1 cellular context compared by ENCODE assay signal in genomic region chr19:39480337-39481228, GRCh38.
A peak's percentile ranks its signal among the peaks of the same experiment; 100 is the strongest.
TF ChIP-seq lines count a peak whose summit lies in the region.

Gene TIMM50, plus strand, starts transcription at chr19:39480838. Its CDS starts 16 bp downstream, at chr19:39480854.

TF ChIP-seq in HepG2, 621 proteins besides CTCF, POLR2A, EP300 and RAD21 (continued from another document and continues in another):
- TF ChIP-seq AHDC1 (CRISPR knock-in tag; IDR thresholded peaks at IDR 0.05; ENCODE audit: borderline replicate concordance) (no peak), TRIM24 (CRISPR knock-in tag; IDR thresholded peaks at IDR 0.05) (no peak), NCOA5 (CRISPR knock-in tag; IDR thresholded peaks at IDR 0.05) (no peak), PCBP2 (optimal IDR thresholded peaks at IDR 0.05; ENCODE audit: low read depth, low read length, poor library complexity, severe bottlenecking) (no peak), TBX3 (IDR thresholded peaks at IDR 0.05; ENCODE audit: borderline replicate concordance) (no peak), GZF1 (CRISPR knock-in tag; IDR thresholded peaks at IDR 0.05) (no peak), ZNF589 (CRISPR knock-in tag; conservative IDR thresholded peaks at IDR 0.05) (no peak), WIZ (CRISPR knock-in tag; IDR thresholded peaks at IDR 0.05) (no peak), MAFF (IDR thresholded peaks at IDR 0.05; ENCODE audit: low read depth, low read length) (no peak), ZNF350 (CRISPR knock-in tag; IDR thresholded peaks at IDR 0.05; ENCODE audit: borderline replicate concordance, low read depth) (peak; percentile 92), ZBTB21 (CRISPR knock-in tag; IDR thresholded peaks at IDR 0.05) (no peak), NFYC (CRISPR knock-in tag; IDR thresholded peaks at IDR 0.05) (peak; percentile 95), KMT2B (CRISPR knock-in tag; IDR thresholded peaks at IDR 0.05) (peak; percentile 84; the same call in 1 of the 2 replicates), ZNF598 (CRISPR knock-in tag; IDR thresholded peaks at IDR 0.05; ENCODE audit: borderline replicate concordance) (no peak; the same call in 1 of the 2 replicates), TMF1 (CRISPR knock-in tag; IDR thresholded peaks at IDR 0.05; ENCODE audit: low read depth) (peak; percentile 80; the same call in 1 of the 2 replicates), ZNF749 (CRISPR knock-in tag; IDR thresholded peaks at IDR 0.05; ENCODE audit: borderline replicate concordance) (no peak), MIER2 (CRISPR knock-in tag; IDR thresholded peaks at IDR 0.05) (no peak), HMGA1 (CRISPR knock-in tag; conservative IDR thresholded peaks at IDR 0.05) (no peak), MLLT10 (CRISPR knock-in tag; IDR thresholded peaks at IDR 0.05) (no peak), SP140L (CRISPR knock-in tag; IDR thresholded peaks at IDR 0.05; ENCODE audit: borderline replicate concordance) (no peak), ZNF232 (CRISPR knock-in tag; IDR thresholded peaks at IDR 0.05; ENCODE audit: borderline replicate concordance) (no peak), ZNF790 (CRISPR knock-in tag; IDR thresholded peaks at IDR 0.05; ENCODE audit: borderline replicate concordance) (no peak; the same call in 1 of the 2 replicates), ZNF160 (CRISPR knock-in tag; IDR thresholded peaks at IDR 0.05) (no peak), NR1H2 (CRISPR knock-in tag; IDR thresholded peaks at IDR 0.05; ENCODE audit: borderline replicate concordance, low read depth) (no peak), ZNF329 (CRISPR knock-in tag; IDR thresholded peaks at IDR 0.05; ENCODE audit: low read depth) (0 out of 2 replicates have a peak, but pooled peaks have one; percentile 41), ZNF703 (CRISPR knock-in tag; IDR thresholded peaks at IDR 0.05; ENCODE audit: borderline replicate concordance) (no peak), ZNF180 (CRISPR knock-in tag; IDR thresholded peaks at IDR 0.05; ENCODE audit: borderline replicate concordance, low read depth) (no peak)
- TF ChIP-seq, protein P1, sequence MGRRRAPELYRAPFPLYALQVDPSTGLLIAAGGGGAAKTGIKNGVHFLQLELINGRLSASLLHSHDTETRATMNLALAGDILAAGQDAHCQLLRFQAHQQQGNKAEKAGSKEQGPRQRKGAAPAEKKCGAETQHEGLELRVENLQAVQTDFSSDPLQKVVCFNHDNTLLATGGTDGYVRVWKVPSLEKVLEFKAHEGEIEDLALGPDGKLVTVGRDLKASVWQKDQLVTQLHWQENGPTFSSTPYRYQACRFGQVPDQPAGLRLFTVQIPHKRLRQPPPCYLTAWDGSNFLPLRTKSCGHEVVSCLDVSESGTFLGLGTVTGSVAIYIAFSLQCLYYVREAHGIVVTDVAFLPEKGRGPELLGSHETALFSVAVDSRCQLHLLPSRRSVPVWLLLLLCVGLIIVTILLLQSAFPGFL (CRISPR knock-in tag; IDR thresholded peaks at IDR 0.05): no peak
- TF ChIP-seq, protein P2, sequence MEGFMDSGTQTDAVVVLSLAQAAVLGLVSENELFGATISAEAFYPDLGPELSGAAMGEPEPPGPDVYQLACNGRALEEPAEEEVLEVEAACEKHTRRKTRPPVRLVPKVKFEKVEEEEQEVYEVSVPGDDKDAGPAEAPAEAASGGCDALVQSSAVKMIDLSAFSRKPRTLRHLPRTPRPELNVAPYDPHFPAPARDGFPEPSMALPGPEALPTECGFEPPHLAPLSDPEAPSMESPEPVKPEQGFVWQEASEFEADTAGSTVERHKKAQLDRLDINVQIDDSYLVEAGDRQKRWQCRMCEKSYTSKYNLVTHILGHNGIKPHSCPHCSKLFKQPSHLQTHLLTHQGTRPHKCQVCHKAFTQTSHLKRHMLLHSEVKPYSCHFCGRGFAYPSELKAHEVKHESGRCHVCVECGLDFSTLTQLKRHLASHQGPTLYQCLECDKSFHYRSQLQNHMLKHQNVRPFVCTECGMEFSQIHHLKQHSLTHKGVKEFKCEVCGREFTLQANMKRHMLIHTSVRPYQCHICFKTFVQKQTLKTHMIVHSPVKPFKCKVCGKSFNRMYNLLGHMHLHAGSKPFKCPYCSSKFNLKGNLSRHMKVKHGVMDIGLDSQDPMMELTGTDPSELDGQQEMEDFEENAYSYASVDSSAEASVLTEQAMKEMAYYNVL (CRISPR knock-in tag; IDR thresholded peaks at IDR 0.05; ENCODE audit: borderline replicate concordance): no peak
- TF ChIP-seq, protein P3, sequence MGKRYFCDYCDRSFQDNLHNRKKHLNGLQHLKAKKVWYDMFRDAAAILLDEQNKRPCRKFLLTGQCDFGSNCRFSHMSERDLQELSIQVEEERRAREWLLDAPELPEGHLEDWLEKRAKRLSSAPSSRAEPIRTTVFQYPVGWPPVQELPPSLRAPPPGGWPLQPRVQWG (CRISPR knock-in tag; IDR thresholded peaks at IDR 0.05; ENCODE audit: borderline replicate concordance, low read depth): no peak
- TF ChIP-seq, protein P4, sequence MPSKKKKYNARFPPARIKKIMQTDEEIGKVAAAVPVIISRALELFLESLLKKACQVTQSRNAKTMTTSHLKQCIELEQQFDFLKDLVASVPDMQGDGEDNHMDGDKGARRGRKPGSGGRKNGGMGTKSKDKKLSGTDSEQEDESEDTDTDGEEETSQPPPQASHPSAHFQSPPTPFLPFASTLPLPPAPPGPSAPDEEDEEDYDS (CRISPR knock-in tag; IDR thresholded peaks at IDR 0.05): peak; percentile 65
- TF ChIP-seq, protein P5, sequence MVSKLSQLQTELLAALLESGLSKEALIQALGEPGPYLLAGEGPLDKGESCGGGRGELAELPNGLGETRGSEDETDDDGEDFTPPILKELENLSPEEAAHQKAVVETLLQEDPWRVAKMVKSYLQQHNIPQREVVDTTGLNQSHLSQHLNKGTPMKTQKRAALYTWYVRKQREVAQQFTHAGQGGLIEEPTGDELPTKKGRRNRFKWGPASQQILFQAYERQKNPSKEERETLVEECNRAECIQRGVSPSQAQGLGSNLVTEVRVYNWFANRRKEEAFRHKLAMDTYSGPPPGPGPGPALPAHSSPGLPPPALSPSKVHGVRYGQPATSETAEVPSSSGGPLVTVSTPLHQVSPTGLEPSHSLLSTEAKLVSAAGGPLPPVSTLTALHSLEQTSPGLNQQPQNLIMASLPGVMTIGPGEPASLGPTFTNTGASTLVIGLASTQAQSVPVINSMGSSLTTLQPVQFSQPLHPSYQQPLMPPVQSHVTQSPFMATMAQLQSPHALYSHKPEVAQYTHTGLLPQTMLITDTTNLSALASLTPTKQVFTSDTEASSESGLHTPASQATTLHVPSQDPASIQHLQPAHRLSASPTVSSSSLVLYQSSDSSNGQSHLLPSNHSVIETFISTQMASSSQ (IDR thresholded peaks at IDR 0.05; ENCODE audit: low read depth): no peak
- TF ChIP-seq, protein P5 (CRISPR knock-in tag; IDR thresholded peaks at IDR 0.05; ENCODE audit: borderline replicate concordance): peak; percentile 80; the same call in 1 of the 2 replicates
- TF ChIP-seq, protein P6, sequence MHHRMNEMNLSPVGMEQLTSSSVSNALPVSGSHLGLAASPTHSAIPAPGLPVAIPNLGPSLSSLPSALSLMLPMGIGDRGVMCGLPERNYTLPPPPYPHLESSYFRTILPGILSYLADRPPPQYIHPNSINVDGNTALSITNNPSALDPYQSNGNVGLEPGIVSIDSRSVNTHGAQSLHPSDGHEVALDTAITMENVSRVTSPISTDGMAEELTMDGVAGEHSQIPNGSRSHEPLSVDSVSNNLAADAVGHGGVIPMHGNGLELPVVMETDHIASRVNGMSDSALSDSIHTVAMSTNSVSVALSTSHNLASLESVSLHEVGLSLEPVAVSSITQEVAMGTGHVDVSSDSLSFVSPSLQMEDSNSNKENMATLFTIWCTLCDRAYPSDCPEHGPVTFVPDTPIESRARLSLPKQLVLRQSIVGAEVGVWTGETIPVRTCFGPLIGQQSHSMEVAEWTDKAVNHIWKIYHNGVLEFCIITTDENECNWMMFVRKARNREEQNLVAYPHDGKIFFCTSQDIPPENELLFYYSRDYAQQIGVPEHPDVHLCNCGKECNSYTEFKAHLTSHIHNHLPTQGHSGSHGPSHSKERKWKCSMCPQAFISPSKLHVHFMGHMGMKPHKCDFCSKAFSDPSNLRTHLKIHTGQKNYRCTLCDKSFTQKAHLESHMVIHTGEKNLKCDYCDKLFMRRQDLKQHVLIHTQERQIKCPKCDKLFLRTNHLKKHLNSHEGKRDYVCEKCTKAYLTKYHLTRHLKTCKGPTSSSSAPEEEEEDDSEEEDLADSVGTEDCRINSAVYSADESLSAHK (CRISPR knock-in tag; IDR thresholded peaks at IDR 0.05; ENCODE audit: borderline replicate concordance): no peak; the same call in 1 of the 2 replicates
- TF ChIP-seq, protein P7, sequence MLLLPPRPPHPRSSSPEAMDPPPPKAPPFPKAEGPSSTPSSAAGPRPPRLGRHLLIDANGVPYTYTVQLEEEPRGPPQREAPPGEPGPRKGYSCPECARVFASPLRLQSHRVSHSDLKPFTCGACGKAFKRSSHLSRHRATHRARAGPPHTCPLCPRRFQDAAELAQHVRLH (CRISPR knock-in tag; IDR thresholded peaks at IDR 0.05; ENCODE audit: borderline replicate concordance, low read depth): peak; percentile 87; the same call in 1 of the 2 replicates
- TF ChIP-seq, protein P8, sequence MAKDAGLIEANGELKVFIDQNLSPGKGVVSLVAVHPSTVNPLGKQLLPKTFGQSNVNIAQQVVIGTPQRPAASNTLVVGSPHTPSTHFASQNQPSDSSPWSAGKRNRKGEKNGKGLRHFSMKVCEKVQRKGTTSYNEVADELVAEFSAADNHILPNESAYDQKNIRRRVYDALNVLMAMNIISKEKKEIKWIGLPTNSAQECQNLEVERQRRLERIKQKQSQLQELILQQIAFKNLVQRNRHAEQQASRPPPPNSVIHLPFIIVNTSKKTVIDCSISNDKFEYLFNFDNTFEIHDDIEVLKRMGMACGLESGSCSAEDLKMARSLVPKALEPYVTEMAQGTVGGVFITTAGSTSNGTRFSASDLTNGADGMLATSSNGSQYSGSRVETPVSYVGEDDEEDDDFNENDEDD (CRISPR knock-in tag; IDR thresholded peaks at IDR 0.05; ENCODE audit: borderline replicate concordance): peak; percentile 72; the same call in 1 of the 2 replicates
- TF ChIP-seq, protein P9, sequence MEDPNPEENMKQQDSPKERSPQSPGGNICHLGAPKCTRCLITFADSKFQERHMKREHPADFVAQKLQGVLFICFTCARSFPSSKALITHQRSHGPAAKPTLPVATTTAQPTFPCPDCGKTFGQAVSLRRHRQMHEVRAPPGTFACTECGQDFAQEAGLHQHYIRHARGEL (CRISPR knock-in tag; IDR thresholded peaks at IDR 0.05): no peak
- TF ChIP-seq, protein P10, sequence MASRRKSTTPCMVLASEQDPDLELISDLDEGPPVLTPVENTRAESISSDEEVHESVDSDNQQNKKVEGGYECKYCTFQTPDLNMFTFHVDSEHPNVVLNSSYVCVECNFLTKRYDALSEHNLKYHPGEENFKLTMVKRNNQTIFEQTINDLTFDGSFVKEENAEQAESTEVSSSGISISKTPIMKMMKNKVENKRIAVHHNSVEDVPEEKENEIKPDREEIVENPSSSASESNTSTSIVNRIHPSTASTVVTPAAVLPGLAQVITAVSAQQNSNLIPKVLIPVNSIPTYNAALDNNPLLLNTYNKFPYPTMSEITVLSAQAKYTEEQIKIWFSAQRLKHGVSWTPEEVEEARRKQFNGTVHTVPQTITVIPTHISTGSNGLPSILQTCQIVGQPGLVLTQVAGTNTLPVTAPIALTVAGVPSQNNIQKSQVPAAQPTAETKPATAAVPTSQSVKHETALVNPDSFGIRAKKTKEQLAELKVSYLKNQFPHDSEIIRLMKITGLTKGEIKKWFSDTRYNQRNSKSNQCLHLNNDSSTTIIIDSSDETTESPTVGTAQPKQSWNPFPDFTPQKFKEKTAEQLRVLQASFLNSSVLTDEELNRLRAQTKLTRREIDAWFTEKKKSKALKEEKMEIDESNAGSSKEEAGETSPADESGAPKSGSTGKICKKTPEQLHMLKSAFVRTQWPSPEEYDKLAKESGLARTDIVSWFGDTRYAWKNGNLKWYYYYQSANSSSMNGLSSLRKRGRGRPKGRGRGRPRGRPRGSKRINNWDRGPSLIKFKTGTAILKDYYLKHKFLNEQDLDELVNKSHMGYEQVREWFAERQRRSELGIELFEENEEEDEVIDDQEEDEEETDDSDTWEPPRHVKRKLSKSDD (CRISPR knock-in tag; IDR thresholded peaks at IDR 0.05; ENCODE audit: low read depth): peak; percentile 81; the same call in 1 of the 2 replicates
